In genomic region chr18:36128907-36129299, GRCh38 we compare ENCODE assay signal across 8 cellular contexts. TPM values are rescaled to one million over a fixed set of nuclear protein-coding genes. Genes with fewer than 3 reads are reported as not detected.
DNase-seq lines count a peak whose midpoint lies in the region; ATAC-seq and TF ChIP-seq lines count a peak whose summit lies in the region.

No MANE protein-coding gene starts in this region.

- H3K27me3 Mint-ChIP-seq in HFFc6 (ENCODE audit: insufficient read depth) = peaks cover 3% of the 10 kb centered on the region; the same call in 1 of the 2 replicates

- intact Hi-C loops in left ventricle myocardium inferior (cut with micrococcal nuclease) = no loop called here

- peak overlapping the region; percentile 98 for H3K4me3 Mint-ChIP-seq in HFFc6

- DNase-seq in HFFc6 (no peak), left ventricle myocardium inferior (no peak), smooth muscle cell (lab: John Stamatoyannopoulos, UW; ENCODE audit: unreplicated experiment) (no peak), COR-L47 (lab: John Stamatoyannopoulos, UW) (no peak), NCI-H2171 treated with DMSO at 0.1 percent for 48 hours (lab: John Stamatoyannopoulos, UW) (no peak)

- TF ChIP-seq CTCF in GM12875 (IDR thresholded peaks at IDR 0.05; ENCODE audit: borderline replicate concordance, insufficient read depth, low read depth, low read length) = no peak
- no peak for TF ChIP-seq CTCF in HFFc6 (IDR thresholded peaks at IDR 0.05)
- TF ChIP-seq CTCF in SU-DHL-6 (IDR thresholded peaks at IDR 0.05; ENCODE audit: insufficient read depth, low read length, poor library complexity, severe bottlenecking) = no peak
- no peak for TF ChIP-seq CTCF in left ventricle myocardium inferior (IDR thresholded peaks at IDR 0.05; ENCODE audit: borderline replicate concordance)
- TF ChIP-seq CTCF in smooth muscle cell (IDR thresholded peaks at IDR 0.05; ENCODE audit: borderline replicate concordance, insufficient read depth, poor library complexity, severe bottlenecking) = no peak

- peaks cover 67% of the 10 kb centered on the region for H3K79me2 ChIP-seq in SU-DHL-6 (ENCODE audit: insufficient read depth, low read length)
- peaks cover 61% of the 10 kb centered on the region for H3K79me2 ChIP-seq in smooth muscle cell (ENCODE audit: low read depth)

- H3K4me1 ChIP-seq in left ventricle myocardium inferior = peaks cover 49% of the 10 kb centered on the region
- peaks cover 16% of the 10 kb centered on the region for H3K4me1 ChIP-seq in smooth muscle cell (ENCODE audit: low read depth)

- H4K20me1 ChIP-seq in SU-DHL-6 (ENCODE audit: low read depth, low read length) (peaks cover 20% of the 10 kb centered on the region), smooth muscle cell (ENCODE audit: low read depth) (peaks cover 58% of the 10 kb centered on the region)

- H3K4me3 ChIP-seq in GM12875 (ENCODE audit: low read depth, low read length) (peak overlapping the region; percentile 95), SU-DHL-6 (ENCODE audit: insufficient read depth, low read length, poor library complexity, severe bottlenecking) (peak overlapping the region; percentile 87), left ventricle myocardium inferior (peak overlapping the region; percentile 89), smooth muscle cell (peak overlapping the region; percentile 89)

- peak overlapping the region; percentile 31 for H3K27ac ChIP-seq in SU-DHL-6 (ENCODE audit: low read depth, low read length)
- peak overlapping the region; percentile 95 for H3K27ac ChIP-seq in left ventricle myocardium inferior (replicated peaks)
- H3K27ac ChIP-seq in smooth muscle cell (ENCODE audit: low read depth) = peak overlapping the region; percentile 19

- H3K27ac Mint-ChIP-seq in HFFc6 = peak overlapping the region; percentile 93

- under 1% methylated on average over 37 of the region's 37 CpGs for WGBS in smooth muscle cell (ENCODE audit: low lambda C conversion rate)

- peak overlapping the region; percentile 96 for H3K9ac ChIP-seq in SU-DHL-6 (ENCODE audit: low read length)
- peak overlapping the region; percentile 66 for H3K9ac ChIP-seq in smooth muscle cell (ENCODE audit: low read depth)

- H3K36me3 ChIP-seq in SU-DHL-6 (ENCODE audit: low read length) (peaks cover under 1% of the 10 kb centered on the region; the same call in 1 of the 2 replicates), left ventricle myocardium inferior (peaks cover 7% of the 10 kb centered on the region), smooth muscle cell (ENCODE audit: low read depth) (peaks cover 8% of the 10 kb centered on the region)

- H3K4me1 Mint-ChIP-seq in HFFc6 (ENCODE audit: low read depth) = peaks cover 50% of the 10 kb centered on the region

- H3K9me3 ChIP-seq in SU-DHL-6 (ENCODE audit: insufficient read depth, low read length) (no peaks in the 10 kb centered on the region), left ventricle myocardium inferior (replicated peaks) (no peaks in the 10 kb centered on the region), smooth muscle cell (replicated peaks; ENCODE audit: low read depth) (no peaks in the 10 kb centered on the region)

- H2AFZ ChIP-seq in SU-DHL-6 (ENCODE audit: low read depth, low read length, severe bottlenecking) (peak overlapping the region; percentile 92), smooth muscle cell (ENCODE audit: low read depth) (peak overlapping the region; percentile 99)

- H3K9me2 ChIP-seq in SU-DHL-6 (replicated peaks; ENCODE audit: insufficient read depth, low read length) = no peaks in the 10 kb centered on the region

- ATAC-seq in HG03520 (IDR thresholded peaks at IDR 0.05; ENCODE audit: unreplicated experiment) = no peak

- H3K27me3 ChIP-seq in SU-DHL-6 (ENCODE audit: low read length) (no peaks in the 10 kb centered on the region), left ventricle myocardium inferior (ENCODE audit: low read depth) (no peaks in the 10 kb centered on the region), smooth muscle cell (ENCODE audit: low read depth) (no peaks in the 10 kb centered on the region)

- H3F3A ChIP-seq in SU-DHL-6 (ENCODE audit: insufficient read depth) = no peaks in the 10 kb centered on the region
- no peaks in the 10 kb centered on the region for H3F3A ChIP-seq in smooth muscle cell (ENCODE audit: low read depth)

- H3K36me3 Mint-ChIP-seq in HFFc6 (ENCODE audit: low read depth) = peaks cover 15% of the 10 kb centered on the region

- H3K4me2 ChIP-seq in SU-DHL-6 (ENCODE audit: low read depth, low read length, poor library complexity, severe bottlenecking) (peak overlapping the region; percentile 78), smooth muscle cell (peak overlapping the region; percentile 91)

- no peaks in the 10 kb centered on the region for H3K9me3 Mint-ChIP-seq in HFFc6

RNA-seq across cellular contexts. Expression of gene SLC39A6, which starts 0.2 kb away (rescaled TPM):
- total RNA-seq in HFFc6 (2021; fragmentation: NEBNext Ultra II Directional; extraction: Animal tissue kit (Norgen Biotek cat#: 25700)) = 10 to 100 TPM; 62.4 to 76.4 (median 71.1) TPM
- 11.9 TPM for total RNA-seq in left ventricle myocardium inferior
- total RNA-seq in smooth muscle cell = 117 and 122 TPM in 2 replicates
- 54.7 and 58.2 TPM in 2 replicates for polyA plus RNA-seq in smooth muscle cell

RNA-seq across cellular contexts. Expression of gene ELP2, which starts 0.8 kb away (rescaled TPM):
- 10 to 100 TPM; 76.2 to 99.7 (median 82.3) TPM for total RNA-seq in HFFc6 (2021; fragmentation: NEBNext Ultra II Directional; extraction: Animal tissue kit (Norgen Biotek cat#: 25700))
- total RNA-seq in left ventricle myocardium inferior (49.7 TPM), smooth muscle cell (63.4 and 90.1 TPM in 2 replicates)
- polyA plus RNA-seq in smooth muscle cell = 69.3 and 81.9 TPM in 2 replicates

RNA-seq across cellular contexts. Expression of gene MOCOS, which starts 58.4 kb away (rescaled TPM):
- 1 to 10 TPM; 1.7 to 3.0 (median 2.5) TPM for total RNA-seq in HFFc6 (2021; fragmentation: NEBNext Ultra II Directional; extraction: Animal tissue kit (Norgen Biotek cat#: 25700))
- 0.33 TPM for total RNA-seq in left ventricle myocardium inferior
- total RNA-seq in smooth muscle cell = 1.7 and 3.5 TPM in 2 replicates
- 1.2 and 1.6 TPM in 2 replicates for polyA plus RNA-seq in smooth muscle cell

Comparison
In these comparisons a context has a peak if more than half of its experiments do, and no peak if none do; other contexts are left out.
1. H3K27ac ChIP-seq: peak in every context shown above with its lines; median percentile 95 in left ventricle myocardium inferior; 31 in SU-DHL-6; 19 in smooth muscle cell.